ENCODE assay signal across 8 cellular contexts in the genomic region with DNA sequence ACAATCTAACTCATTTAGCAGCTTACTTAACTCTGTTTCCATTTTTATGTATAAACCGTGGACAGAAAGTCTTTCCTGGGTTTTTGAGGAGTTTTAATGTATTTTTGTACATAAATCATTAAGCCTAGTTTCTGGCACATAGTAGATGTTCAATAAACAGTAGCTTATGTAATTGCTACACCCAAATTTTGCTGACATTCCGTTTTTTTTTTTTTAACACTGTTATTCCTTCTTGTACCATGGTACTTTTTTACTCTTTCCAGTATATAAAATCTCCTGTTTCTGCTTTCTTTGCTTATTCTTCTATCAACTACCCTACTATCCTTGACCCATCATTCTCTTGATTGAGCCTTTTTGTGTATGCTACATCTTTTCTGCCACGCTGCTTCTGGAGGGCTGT.
"Had no signal": no experiment of that assay in that cellular context is flagged by ENCODE, and none has a peak within 500 bp of the region (broad histone marks: within the 10 kb centered on the region; RNA-seq: fewer than 3 reads in every experiment).

No MANE protein-coding gene starts in this region.

- H3K4me1 ChIP-seq: HAP-1 had no signal

- H3K27ac ChIP-seq: GM23248, HL-60 had no signal

- H3K9ac ChIP-seq: GM23248 had no signal

- DNase-seq: GM23248, GOT3, H7, HFFc6, KG1 had no signal

- H3K36me3 ChIP-seq: HAP-1 had no signal

- H3K4me3 ChIP-seq: GM23248, HAP-1 had no signal

- ATAC-seq: HCT116 had no signal

- H2AFZ ChIP-seq: GM23248 had no signal

- H3K9me3 ChIP-seq: HAP-1 had no signal
